In the genomic region with DNA sequence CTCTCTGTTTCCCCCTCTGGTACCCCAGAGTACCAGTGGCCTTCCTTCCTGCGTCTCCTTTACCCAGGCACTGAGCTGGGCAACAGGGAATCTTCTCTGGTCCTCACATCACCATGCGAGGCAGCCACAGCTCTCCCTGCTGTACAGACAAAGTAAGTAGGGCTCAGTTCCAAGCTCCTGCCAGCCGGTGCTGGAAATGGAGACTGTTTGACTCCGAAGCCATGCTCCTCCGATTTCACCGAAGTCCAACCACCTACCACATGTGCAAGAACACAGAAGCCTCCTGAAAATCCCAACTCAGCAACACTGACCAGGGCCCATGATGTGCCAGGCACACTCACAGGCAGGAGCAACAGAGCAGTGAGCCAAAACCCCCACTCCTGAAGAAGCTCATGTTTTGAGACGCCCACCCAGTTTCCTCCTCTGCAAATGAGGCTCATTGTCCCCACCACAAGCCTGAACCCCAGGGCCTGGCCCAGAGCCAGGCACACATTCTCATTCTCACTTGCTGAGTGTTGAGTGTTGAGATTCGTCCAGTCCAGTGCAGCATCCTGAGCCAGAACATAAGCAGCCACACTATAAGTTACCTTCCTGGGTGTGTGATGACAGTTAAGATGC, we compare ENCODE assay signal across 1 cellular context.
TF ChIP-seq lines count a peak whose summit lies in the region.

No MANE protein-coding gene starts in this region.

TF ChIP-seq in H1, 55 proteins besides CTCF, POLR2A, EP300 and RAD21 (continued from another document):
- TF ChIP-seq, protein P1, sequence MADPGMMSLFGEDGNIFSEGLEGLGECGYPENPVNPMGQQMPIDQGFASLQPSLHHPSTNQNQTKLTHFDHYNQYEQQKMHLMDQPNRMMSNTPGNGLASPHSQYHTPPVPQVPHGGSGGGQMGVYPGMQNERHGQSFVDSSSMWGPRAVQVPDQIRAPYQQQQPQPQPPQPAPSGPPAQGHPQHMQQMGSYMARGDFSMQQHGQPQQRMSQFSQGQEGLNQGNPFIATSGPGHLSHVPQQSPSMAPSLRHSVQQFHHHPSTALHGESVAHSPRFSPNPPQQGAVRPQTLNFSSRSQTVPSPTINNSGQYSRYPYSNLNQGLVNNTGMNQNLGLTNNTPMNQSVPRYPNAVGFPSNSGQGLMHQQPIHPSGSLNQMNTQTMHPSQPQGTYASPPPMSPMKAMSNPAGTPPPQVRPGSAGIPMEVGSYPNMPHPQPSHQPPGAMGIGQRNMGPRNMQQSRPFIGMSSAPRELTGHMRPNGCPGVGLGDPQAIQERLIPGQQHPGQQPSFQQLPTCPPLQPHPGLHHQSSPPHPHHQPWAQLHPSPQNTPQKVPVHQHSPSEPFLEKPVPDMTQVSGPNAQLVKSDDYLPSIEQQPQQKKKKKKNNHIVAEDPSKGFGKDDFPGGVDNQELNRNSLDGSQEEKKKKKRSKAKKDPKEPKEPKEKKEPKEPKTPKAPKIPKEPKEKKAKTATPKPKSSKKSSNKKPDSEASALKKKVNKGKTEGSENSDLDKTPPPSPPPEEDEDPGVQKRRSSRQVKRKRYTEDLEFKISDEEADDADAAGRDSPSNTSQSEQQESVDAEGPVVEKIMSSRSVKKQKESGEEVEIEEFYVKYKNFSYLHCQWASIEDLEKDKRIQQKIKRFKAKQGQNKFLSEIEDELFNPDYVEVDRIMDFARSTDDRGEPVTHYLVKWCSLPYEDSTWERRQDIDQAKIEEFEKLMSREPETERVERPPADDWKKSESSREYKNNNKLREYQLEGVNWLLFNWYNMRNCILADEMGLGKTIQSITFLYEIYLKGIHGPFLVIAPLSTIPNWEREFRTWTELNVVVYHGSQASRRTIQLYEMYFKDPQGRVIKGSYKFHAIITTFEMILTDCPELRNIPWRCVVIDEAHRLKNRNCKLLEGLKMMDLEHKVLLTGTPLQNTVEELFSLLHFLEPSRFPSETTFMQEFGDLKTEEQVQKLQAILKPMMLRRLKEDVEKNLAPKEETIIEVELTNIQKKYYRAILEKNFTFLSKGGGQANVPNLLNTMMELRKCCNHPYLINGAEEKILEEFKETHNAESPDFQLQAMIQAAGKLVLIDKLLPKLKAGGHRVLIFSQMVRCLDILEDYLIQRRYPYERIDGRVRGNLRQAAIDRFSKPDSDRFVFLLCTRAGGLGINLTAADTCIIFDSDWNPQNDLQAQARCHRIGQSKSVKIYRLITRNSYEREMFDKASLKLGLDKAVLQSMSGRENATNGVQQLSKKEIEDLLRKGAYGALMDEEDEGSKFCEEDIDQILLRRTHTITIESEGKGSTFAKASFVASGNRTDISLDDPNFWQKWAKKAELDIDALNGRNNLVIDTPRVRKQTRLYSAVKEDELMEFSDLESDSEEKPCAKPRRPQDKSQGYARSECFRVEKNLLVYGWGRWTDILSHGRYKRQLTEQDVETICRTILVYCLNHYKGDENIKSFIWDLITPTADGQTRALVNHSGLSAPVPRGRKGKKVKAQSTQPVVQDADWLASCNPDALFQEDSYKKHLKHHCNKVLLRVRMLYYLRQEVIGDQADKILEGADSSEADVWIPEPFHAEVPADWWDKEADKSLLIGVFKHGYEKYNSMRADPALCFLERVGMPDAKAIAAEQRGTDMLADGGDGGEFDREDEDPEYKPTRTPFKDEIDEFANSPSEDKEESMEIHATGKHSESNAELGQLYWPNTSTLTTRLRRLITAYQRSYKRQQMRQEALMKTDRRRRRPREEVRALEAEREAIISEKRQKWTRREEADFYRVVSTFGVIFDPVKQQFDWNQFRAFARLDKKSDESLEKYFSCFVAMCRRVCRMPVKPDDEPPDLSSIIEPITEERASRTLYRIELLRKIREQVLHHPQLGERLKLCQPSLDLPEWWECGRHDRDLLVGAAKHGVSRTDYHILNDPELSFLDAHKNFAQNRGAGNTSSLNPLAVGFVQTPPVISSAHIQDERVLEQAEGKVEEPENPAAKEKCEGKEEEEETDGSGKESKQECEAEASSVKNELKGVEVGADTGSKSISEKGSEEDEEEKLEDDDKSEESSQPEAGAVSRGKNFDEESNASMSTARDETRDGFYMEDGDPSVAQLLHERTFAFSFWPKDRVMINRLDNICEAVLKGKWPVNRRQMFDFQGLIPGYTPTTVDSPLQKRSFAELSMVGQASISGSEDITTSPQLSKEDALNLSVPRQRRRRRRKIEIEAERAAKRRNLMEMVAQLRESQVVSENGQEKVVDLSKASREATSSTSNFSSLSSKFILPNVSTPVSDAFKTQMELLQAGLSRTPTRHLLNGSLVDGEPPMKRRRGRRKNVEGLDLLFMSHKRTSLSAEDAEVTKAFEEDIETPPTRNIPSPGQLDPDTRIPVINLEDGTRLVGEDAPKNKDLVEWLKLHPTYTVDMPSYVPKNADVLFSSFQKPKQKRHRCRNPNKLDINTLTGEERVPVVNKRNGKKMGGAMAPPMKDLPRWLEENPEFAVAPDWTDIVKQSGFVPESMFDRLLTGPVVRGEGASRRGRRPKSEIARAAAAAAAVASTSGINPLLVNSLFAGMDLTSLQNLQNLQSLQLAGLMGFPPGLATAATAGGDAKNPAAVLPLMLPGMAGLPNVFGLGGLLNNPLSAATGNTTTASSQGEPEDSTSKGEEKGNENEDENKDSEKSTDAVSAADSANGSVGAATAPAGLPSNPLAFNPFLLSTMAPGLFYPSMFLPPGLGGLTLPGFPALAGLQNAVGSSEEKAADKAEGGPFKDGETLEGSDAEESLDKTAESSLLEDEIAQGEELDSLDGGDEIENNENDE (IDR thresholded peaks at IDR 0.05; ENCODE audit: insufficient replicate concordance, low read length): no peak
- TF ChIP-seq SIRT6 (IDR thresholded peaks at IDR 0.05; ENCODE audit: low read length) (no peak), SRF (IDR thresholded peaks at IDR 0.05; ENCODE audit: low read depth, low read length) (no peak), CREB1 (IDR thresholded peaks at IDR 0.05) (no peak), TBP (IDR thresholded peaks at IDR 0.05; ENCODE audit: low read depth, low read length) (no peak), NANOG (IDR thresholded peaks at IDR 0.05; ENCODE audit: insufficient read depth, low read depth, low read length, poor library complexity, severe bottlenecking) (no peak), CHD2 (IDR thresholded peaks at IDR 0.05; ENCODE audit: low read length) (no peak)
